Comparison of ENCODE assay signal across 19 cellular contexts in the genomic region with DNA sequence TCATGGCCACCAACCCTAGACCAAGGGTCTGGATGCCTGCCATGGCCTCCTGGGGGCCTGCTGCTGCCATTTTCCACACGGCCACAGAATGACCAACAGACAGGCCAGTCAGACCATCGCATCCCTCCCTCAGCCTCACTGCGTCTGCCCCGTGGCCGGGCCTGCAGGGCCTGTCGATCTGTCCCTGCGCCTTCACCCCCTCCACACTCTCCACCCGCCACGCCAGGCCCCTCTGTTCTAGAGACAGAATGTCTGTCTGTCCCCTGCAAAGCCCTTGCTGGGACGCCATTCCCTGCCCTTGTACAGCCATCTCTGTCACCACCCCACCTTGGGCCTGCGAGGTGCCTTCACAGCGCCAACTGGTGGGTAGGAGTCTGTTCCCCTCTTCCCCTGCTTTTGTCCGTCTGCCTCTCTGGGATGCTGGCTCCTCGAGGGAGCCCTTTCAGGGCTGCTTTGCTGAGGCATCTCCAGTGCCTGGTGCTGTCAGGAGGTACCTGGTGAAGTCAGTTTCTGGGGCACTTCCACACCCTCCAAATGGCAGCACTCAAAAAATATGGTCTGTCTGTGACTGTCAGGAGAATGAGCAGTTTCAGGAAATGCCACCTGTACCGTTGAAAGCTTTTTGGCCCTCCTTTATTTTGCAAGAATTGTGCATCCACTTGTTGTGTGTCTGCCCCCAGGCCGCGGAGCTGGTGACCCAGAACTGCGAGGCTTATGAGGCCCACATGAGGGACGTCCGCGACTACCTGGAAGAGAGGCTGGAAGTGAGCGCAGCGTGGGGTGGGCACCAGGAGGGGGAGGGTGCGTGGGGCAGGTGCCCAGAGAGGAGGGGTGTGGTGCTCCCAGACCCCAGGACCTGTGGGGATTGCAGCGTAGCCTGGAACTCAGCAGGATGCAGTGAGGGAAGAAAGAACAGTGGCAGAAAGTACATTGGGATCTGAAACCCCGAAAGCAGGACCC. TPM values are rescaled to one million over a fixed set of nuclear protein-coding genes. Genes with fewer than 3 reads are reported as not detected.
A peak's percentile ranks its signal among the peaks of the same experiment; 100 is the strongest.
DNase-seq lines count a peak whose midpoint lies in the region; ATAC-seq and TF ChIP-seq lines count a peak whose summit lies in the region.
"Had no signal": no experiment of that assay in that cellular context is flagged by ENCODE, and none has a peak within 500 bp of the region (broad histone marks: within the 10 kb centered on the region; RNA-seq: fewer than 3 reads in every experiment).

No MANE protein-coding gene starts in this region.

- no peaks in the 10 kb centered on the region for H3K27me3 Mint-ChIP-seq in T-helper 2 cell treated with Interferon-gamma antibody and Interleukin-4, amounts not matched to agents 5 μg/mL and 100 μg/mL, for 36 hours (ENCODE audit: low read depth)
- no peaks in the 10 kb centered on the region for H3K27me3 Mint-ChIP-seq in activated T-helper 17 cell treated with anti-CD3 and anti-CD28 coated beads, Interleukin-2, amount 50 U/mL, for 72 hours
- H3K27me3 Mint-ChIP-seq in nephron progenitor cell (ENCODE audit: low read depth, poor library complexity): peaks cover 7% of the 10 kb centered on the region
- H3K27me3 Mint-ChIP-seq: activated CD4-positive, alpha-beta T cell treated with anti-CD3 and anti-CD28 coated beads, Interleukin-2, amount 10 ng/mL, durations not matched to agents 24 days and 14 days; natural killer cell treated with Interleukin-12 subunit alpha and Interleukin-12 subunit beta and Interleukin-15 and Interleukin-18, amount 100 ng/mL, for 72 hours had no signal

- peaks cover 12% of the 10 kb centered on the region for H3K36me3 Mint-ChIP-seq in T-helper 2 cell treated with Interferon-gamma antibody and Interleukin-4, amounts not matched to agents 5 μg/mL and 100 μg/mL, for 36 hours (ENCODE audit: low read depth)
- peaks cover 46% of the 10 kb centered on the region for H3K36me3 Mint-ChIP-seq in activated T-helper 17 cell treated with anti-CD3 and anti-CD28 coated beads, Interleukin-2, amount 50 U/mL, for 72 hours (ENCODE audit: low read depth)
- H3K36me3 Mint-ChIP-seq in nephron progenitor cell (ENCODE audit: low read depth): peaks cover 10% of the 10 kb centered on the region
- H3K36me3 Mint-ChIP-seq: natural killer cell treated with Interleukin-12 subunit alpha and Interleukin-12 subunit beta and Interleukin-15 and Interleukin-18, amount 100 ng/mL, for 72 hours had no signal

- H3K4me1 Mint-ChIP-seq in T-helper 2 cell treated with Interferon-gamma antibody and Interleukin-4, amounts not matched to agents 5 μg/mL and 100 μg/mL, for 36 hours (ENCODE audit: low read depth): no peaks in the 10 kb centered on the region
- no peaks in the 10 kb centered on the region for H3K4me1 Mint-ChIP-seq in activated T-helper 17 cell treated with anti-CD3 and anti-CD28 coated beads, Interleukin-2, amount 50 U/mL, for 72 hours
- peaks cover 25% of the 10 kb centered on the region for H3K4me1 Mint-ChIP-seq in nephron progenitor cell

- H3K9me3 Mint-ChIP-seq in T-helper 2 cell treated with Interferon-gamma antibody and Interleukin-4, amounts not matched to agents 5 μg/mL and 100 μg/mL, for 36 hours: no peaks in the 10 kb centered on the region
- H3K9me3 Mint-ChIP-seq in activated T-helper 17 cell treated with anti-CD3 and anti-CD28 coated beads, Interleukin-2, amount 50 U/mL, for 72 hours: no peaks in the 10 kb centered on the region
- H3K9me3 Mint-ChIP-seq in nephron progenitor cell: no peaks in the 10 kb centered on the region
- H3K9me3 Mint-ChIP-seq: activated CD4-positive, alpha-beta T cell treated with anti-CD3 and anti-CD28 coated beads, Interleukin-2, amount 10 ng/mL, durations not matched to agents 24 days and 14 days; natural killer cell treated with Interleukin-12 subunit alpha and Interleukin-12 subunit beta and Interleukin-15 and Interleukin-18, amount 100 ng/mL, for 72 hours had no signal

- H3K27ac Mint-ChIP-seq in T-helper 2 cell treated with Interferon-gamma antibody and Interleukin-4, amounts not matched to agents 5 μg/mL and 100 μg/mL, for 36 hours: peak overlapping the region; percentile 49
- H3K27ac Mint-ChIP-seq in activated T-helper 17 cell treated with anti-CD3 and anti-CD28 coated beads, Interleukin-2, amount 50 U/mL, for 72 hours: peak overlapping the region; percentile 74
- H3K27ac Mint-ChIP-seq in nephron progenitor cell: peak overlapping the region; percentile 74
- H3K27ac Mint-ChIP-seq: activated CD4-positive, alpha-beta T cell treated with anti-CD3 and anti-CD28 coated beads, Interleukin-2, amount 10 ng/mL, durations not matched to agents 24 days and 14 days had no signal

- no peak overlapping the region for H3K4me3 Mint-ChIP-seq in T-helper 2 cell treated with Interferon-gamma antibody and Interleukin-4, amounts not matched to agents 5 μg/mL and 100 μg/mL, for 36 hours
- H3K4me3 Mint-ChIP-seq in activated T-helper 17 cell treated with anti-CD3 and anti-CD28 coated beads, Interleukin-2, amount 50 U/mL, for 72 hours: no peak overlapping the region
- H3K4me3 Mint-ChIP-seq in nephron progenitor cell: no peak overlapping the region
- H3K4me3 Mint-ChIP-seq: activated CD4-positive, alpha-beta T cell treated with anti-CD3 and anti-CD28 coated beads, Interleukin-2, amount 10 ng/mL, durations not matched to agents 24 days and 14 days; natural killer cell treated with Interleukin-12 subunit alpha and Interleukin-12 subunit beta and Interleukin-15 and Interleukin-18, amount 100 ng/mL, for 72 hours had no signal

- CTCF ChIA-PET in GM10248 (lab: Yijun Ruan, JAX): no interaction called here

- no peak for TF ChIP-seq CTCF in GM10248 (IDR thresholded peaks at IDR 0.05; ENCODE audit: control extremely low read depth, extremely low read depth, low read depth, missing control alignments)
- no peak for TF ChIP-seq CTCF in nephron progenitor cell (IDR thresholded peaks at IDR 0.05)

- no peak for ATAC-seq in activated T-helper 17 cell treated with anti-CD3 and anti-CD28 coated beads, Interleukin-2, amount 50 U/mL, for 72 hours (replicated peaks)
- ATAC-seq: A549; natural killer cell treated with Interleukin-12 subunit alpha and Interleukin-12 subunit beta and Interleukin-15 and Interleukin-18, amount 100 ng/mL, for 72 hours had no signal

- DNase-seq in T-helper 2 cell treated with Interferon-gamma antibody and Interleukin-4, amounts not matched to agents 5 μg/mL and 100 μg/mL, for 36 hours (ENCODE audit: low spot score): no peak
- DNase-seq in T-helper 2 cell (no peak), GM10248 (ENCODE audit: extremely low spot score) (peak; percentile 17), nephron progenitor cell (no peak), glomerular visceral epithelial cell (ENCODE audit: extremely low spot score) (no peak), SKM-1 treated with dmso at 0.1 percent for 144 hours (lab: John Stamatoyannopoulos, UW; ENCODE audit: unreplicated experiment) (no peak), NCI-H2081 treated with DMSO at 0.1 percent for 48 hours (lab: John Stamatoyannopoulos, UW) (no peak)
- DNase-seq: activated CD4-positive, alpha-beta T cell treated with anti-CD3 and anti-CD28 coated beads, Interleukin-2, amount 10 ng/mL, durations not matched to agents 24 days and 14 days; C1 segment of cervical spinal cord; GM23248; NCI-H1436; NCI-H82; thyroid gland had no signal

- POLR2A ChIA-PET in GM10248 (lab: Yijun Ruan, JAX): no interaction called here

RNA-seq across cellular contexts. Expression of gene ESPNL, which starts 6.7 kb away (rescaled TPM):
- 1 to 10 TPM in 1 of 2 donors, under 1 TPM in 1; 0.39 to 1.0 TPM for total RNA-seq in activated T-helper 17 cell treated with anti-CD3 and anti-CD28 coated beads, Interleukin-2, amount 50 U/mL, for 72 hours
- total RNA-seq: M059J had no signal

RNA-seq across cellular contexts. Expression of gene SCLY, which starts 32.7 kb away (rescaled TPM):
- 10 to 100 TPM; 56.2 to 57.1 TPM for total RNA-seq in activated T-helper 17 cell treated with anti-CD3 and anti-CD28 coated beads, Interleukin-2, amount 50 U/mL, for 72 hours

RNA-seq across cellular contexts. Expression of gene KLHL30, which starts 45.0 kb away (rescaled TPM):
- not detected for total RNA-seq in activated T-helper 17 cell treated with anti-CD3 and anti-CD28 coated beads, Interleukin-2, amount 50 U/mL, for 72 hours
- total RNA-seq: activated CD4-positive, alpha-beta T cell treated with anti-CD3 and anti-CD28 coated beads, Interleukin-2, amount 10 ng/mL, durations not matched to agents 24 days and 14 days; hepatocyte; M059J; natural killer cell treated with Interleukin-12 subunit alpha and Interleukin-12 subunit beta and Interleukin-15 and Interleukin-18, amount 100 ng/mL, for 72 hours; pulmonary artery endothelial cell had no signal
